ENCODE assay signal across 19 cellular contexts in genomic region chr15:74752486-74753395, GRCh38. TPM values are rescaled to one million over a fixed set of nuclear protein-coding genes. Genes with fewer than 3 reads are reported as not detected.
DNase-seq lines count a peak whose midpoint lies in the region; ATAC-seq and TF ChIP-seq lines count a peak whose summit lies in the region.
"Had no signal": no experiment of that assay in that cellular context is flagged by ENCODE, and none has a peak within 500 bp of the region (broad histone marks: within the 10 kb centered on the region; RNA-seq: fewer than 3 reads in every experiment).

No MANE protein-coding gene starts in this region.

- H3K79me1 ChIP-seq in neuronal stem cell (ENCODE audit: low read depth, low read length): no peaks in the 10 kb centered on the region

- no peak overlapping the region for H2AK5ac ChIP-seq in neuronal stem cell (ENCODE audit: low read depth, low read length)

- H3K23ac ChIP-seq in neuronal stem cell (ENCODE audit: low read depth, low read length, poor library complexity): no peak overlapping the region

- H4K20me1 ChIP-seq in OCI-LY3 (ENCODE audit: insufficient read depth, low read length): no peaks in the 10 kb centered on the region

- peak overlapping the region; percentile 16; the same call in 1 of the 2 replicates for H3K4me3 ChIP-seq in OCI-LY3 (ENCODE audit: low read length)
- H3K4me3 ChIP-seq in epithelial cell of proximal tubule (ENCODE audit: low read depth, low read length): no peak overlapping the region
- no peak overlapping the region for H3K4me3 ChIP-seq in neuronal stem cell (ENCODE audit: low read length in 2 of 2)
- H3K4me3 ChIP-seq: dorsolateral prefrontal cortex had no signal

- H3K4ac ChIP-seq in neuronal stem cell (ENCODE audit: low read length): no peak overlapping the region

- peak; percentile 90 for DNase-seq in EL
- peak; percentile 18 for DNase-seq in epithelial cell of proximal tubule (ENCODE audit: low read depth)
- DNase-seq in neuronal stem cell (ENCODE audit: low spot score): no peak
- no peak for DNase-seq in activated CD8-positive, alpha-beta memory T cell treated with anti-CD3 and anti-CD28 coated beads, Interleukin-2, amount 50 U/mL, for 48 hours
- no peak for DNase-seq in RPMI8226
- DNase-seq: activated naive CD8-positive, alpha-beta T cell treated with anti-CD3 and anti-CD28 coated beads, Interleukin-2, amount 50 U/mL, for 24 hours; NCI-H1092 treated with DMSO at 0.1 percent for 48 hours; stimulated activated CD4-positive, alpha-beta T cell treated with anti-CD3 and anti-CD28 coated beads, Interleukin-2, amount 100 ng/mL, for 24 hours; T1000 had no signal

- WGBS in neuronal stem cell (ENCODE audit: extremely low coverage in 2 of 2, insufficient read length in 2 of 2, insufficient replicate concordance in 1 of 2), 2 donors: no CpG with 5 or more reads among the region's 14 CpGs

- H2BK12ac ChIP-seq in neuronal stem cell (ENCODE audit: low read length): no peak overlapping the region

- no peak overlapping the region for H2BK15ac ChIP-seq in neuronal stem cell (ENCODE audit: low read length)

- no peak overlapping the region for H2BK120ac ChIP-seq in neuronal stem cell (ENCODE audit: low read depth, low read length)

- no peaks in the 10 kb centered on the region for H3K27me3 ChIP-seq in OCI-LY3 (ENCODE audit: low read depth, low read length)
- peaks cover 0 to 38% (median 38%) of the 10 kb centered on the region in 3 experiments for H3K27me3 ChIP-seq in neuronal stem cell (ENCODE audit: control insufficient read depth in 3 of 3, insufficient read depth in 3 of 3, low read depth in 1 of 3, low read length in 3 of 3)
- H3K27me3 ChIP-seq: dorsolateral prefrontal cortex had no signal

- peak overlapping the region; percentile 29 for H3K18ac ChIP-seq in neuronal stem cell (ENCODE audit: low read length)

- H3K27ac ChIP-seq in OCI-LY3 (ENCODE audit: low read length) (no peak overlapping the region; the same call in 1 of the 2 replicates), neuronal stem cell (replicated peaks; ENCODE audit: low read length) (no peak overlapping the region)
- H3K27ac ChIP-seq: dorsolateral prefrontal cortex, parathyroid adenoma had no signal

- H3K4me1 ChIP-seq in OCI-LY3 (ENCODE audit: low read length): peaks cover 22% of the 10 kb centered on the region
- H3K4me1 ChIP-seq in neuronal stem cell (ENCODE audit: control insufficient read depth in 2 of 2, insufficient read depth in 1 of 2, low read depth in 1 of 2, low read length in 2 of 2): peaks cover 0 to 11% of the 10 kb centered on the region in 2 donors
- H3K4me1 ChIP-seq: parathyroid adenoma had no signal

- no peak overlapping the region for H4K91ac ChIP-seq in neuronal stem cell (ENCODE audit: low read depth, low read length, poor library complexity)

- H3K9ac ChIP-seq in OCI-LY3 (ENCODE audit: low read length) (peak overlapping the region; percentile 21; the same call in 1 of the 2 replicates), neuronal stem cell (ENCODE audit: low read depth, low read length, poor library complexity) (no peak overlapping the region)
- H3K9ac ChIP-seq: parathyroid adenoma had no signal

- no peaks in the 10 kb centered on the region for H3K36me3 ChIP-seq in OCI-LY3 (replicated peaks; ENCODE audit: low read depth, low read length)
- no peaks in the 10 kb centered on the region for H3K36me3 ChIP-seq in neuronal stem cell (replicated peaks in 1 of 2; ENCODE audit: control insufficient read depth in 2 of 2, insufficient read depth in 2 of 2, low read length in 2 of 2)

- H2BK5ac ChIP-seq in neuronal stem cell (ENCODE audit: low read length): no peak overlapping the region

- H2AFZ ChIP-seq in OCI-LY3 (ENCODE audit: low read depth, low read length) (peak overlapping the region; percentile 50), neuronal stem cell (ENCODE audit: low read length) (no peak overlapping the region)
- H2AFZ ChIP-seq: parathyroid adenoma had no signal

- TF ChIP-seq CTCF in OCI-LY3 (IDR thresholded peaks at IDR 0.05; ENCODE audit: low read depth, low read length) (no peak), epithelial cell of proximal tubule (conservative IDR thresholded peaks at IDR 0.05; ENCODE audit: low read depth, low read length) (no peak)

- H3K9me3 ChIP-seq in OCI-LY3 (ENCODE audit: insufficient read depth, low read length): no peaks in the 10 kb centered on the region
- peaks cover 0 to 2% of the 10 kb centered on the region in 2 donors for H3K9me3 ChIP-seq in neuronal stem cell (replicated peaks in 1 of 2; ENCODE audit: control insufficient read depth in 2 of 2, insufficient read depth in 1 of 2, low read depth in 1 of 2, low read length in 2 of 2)

- H3K14ac ChIP-seq in neuronal stem cell (ENCODE audit: low read length): no peak overlapping the region

- ATAC-seq in GM19351 (IDR thresholded peaks at IDR 0.05; ENCODE audit: unreplicated experiment) (no peak), HG03039 (IDR thresholded peaks at IDR 0.05; ENCODE audit: unreplicated experiment) (no peak)
- ATAC-seq: activated naive CD8-positive, alpha-beta T cell treated with anti-CD3 and anti-CD28 coated beads, Interleukin-2, amount 50 U/mL, for 24 hours; stimulated activated effector memory CD8-positive, alpha-beta T cell treated with anti-CD3 and anti-CD28 coated beads, Interleukin-12 subunit alpha, Interleukin-12 subunit beta, amount 100 ng/mL, for 72 hours had no signal

- H3K4me2 ChIP-seq in OCI-LY3 (ENCODE audit: low read length) (peak overlapping the region; percentile 50), neuronal stem cell (ENCODE audit: insufficient read depth, low read length, poor library complexity, severe bottlenecking) (no peak overlapping the region)

- no peaks in the 10 kb centered on the region for H3K79me2 ChIP-seq in OCI-LY3 (ENCODE audit: low read length)
- H3K79me2 ChIP-seq: parathyroid adenoma had no signal

- H4K8ac ChIP-seq in neuronal stem cell (ENCODE audit: low read depth, low read length): no peak overlapping the region

RNA-seq across cellular contexts. Expression of gene CYP1A2, which starts 4.1 kb away (rescaled TPM):
- total RNA-seq in epithelial cell of proximal tubule: not detected in 2 replicates
- not detected for polyA plus RNA-seq in neuronal stem cell (2013, experiment 1 of 2)
- polyA plus RNA-seq in neuronal stem cell (2013, experiment 2 of 2): not detected
- total RNA-seq: dorsolateral prefrontal cortex, glomerular endothelial cell, lower leg skin, NCI-H460 had no signal
- polyA plus RNA-seq: CD14-positive monocyte had no signal

RNA-seq across cellular contexts. Expression of gene CYP1A1, which starts 27.4 kb away (rescaled TPM):
- 0.14 and 0.52 TPM in 2 replicates for total RNA-seq in epithelial cell of proximal tubule
- 0.56 TPM for polyA plus RNA-seq in neuronal stem cell (2013, experiment 1 of 2)
- 0.33 TPM for polyA plus RNA-seq in neuronal stem cell (2013, experiment 2 of 2)
- total RNA-seq: NCI-H460 had no signal
- polyA plus RNA-seq: CD14-positive monocyte had no signal

RNA-seq across cellular contexts. Expression of gene CSK, which starts 29.1 kb away (rescaled TPM):
- 28.4 and 35.2 TPM in 2 replicates for total RNA-seq in epithelial cell of proximal tubule
- polyA plus RNA-seq in neuronal stem cell (2013, experiment 1 of 2): 40.7 TPM
- 40.4 TPM for polyA plus RNA-seq in neuronal stem cell (2013, experiment 2 of 2)

RNA-seq across cellular contexts. Expression of gene EDC3, which starts 56.9 kb away (rescaled TPM):
- 11.0 and 12.8 TPM in 2 replicates for total RNA-seq in epithelial cell of proximal tubule
- polyA plus RNA-seq in neuronal stem cell (2013, experiment 1 of 2): 31.9 TPM
- polyA plus RNA-seq in neuronal stem cell (2013, experiment 2 of 2): 30.1 TPM

RNA-seq across cellular contexts. Expression of gene LMAN1L, which starts 59.9 kb away (rescaled TPM):
- total RNA-seq in epithelial cell of proximal tubule: not detected in 2 replicates
- polyA plus RNA-seq in neuronal stem cell (2013, experiment 1 of 2): not detected
- not detected for polyA plus RNA-seq in neuronal stem cell (2013, experiment 2 of 2)
- total RNA-seq: NCI-H460 had no signal
- polyA plus RNA-seq: CD14-positive monocyte had no signal

Comparison
In these comparisons a context has a peak if more than half of its experiments do, and no peak if none do; other contexts are left out.
1. DNase-seq: peak in EL (single experiment) and epithelial cell of proximal tubule (single experiment); none in neuronal stem cell (single experiment), activated CD8-positive, alpha-beta memory T cell treated with anti-CD3 and anti-CD28 coated beads, Interleukin-2, amount 50 U/mL, for 48 hours (single experiment) and RPMI8226 (single experiment).